In the genomic region with DNA sequence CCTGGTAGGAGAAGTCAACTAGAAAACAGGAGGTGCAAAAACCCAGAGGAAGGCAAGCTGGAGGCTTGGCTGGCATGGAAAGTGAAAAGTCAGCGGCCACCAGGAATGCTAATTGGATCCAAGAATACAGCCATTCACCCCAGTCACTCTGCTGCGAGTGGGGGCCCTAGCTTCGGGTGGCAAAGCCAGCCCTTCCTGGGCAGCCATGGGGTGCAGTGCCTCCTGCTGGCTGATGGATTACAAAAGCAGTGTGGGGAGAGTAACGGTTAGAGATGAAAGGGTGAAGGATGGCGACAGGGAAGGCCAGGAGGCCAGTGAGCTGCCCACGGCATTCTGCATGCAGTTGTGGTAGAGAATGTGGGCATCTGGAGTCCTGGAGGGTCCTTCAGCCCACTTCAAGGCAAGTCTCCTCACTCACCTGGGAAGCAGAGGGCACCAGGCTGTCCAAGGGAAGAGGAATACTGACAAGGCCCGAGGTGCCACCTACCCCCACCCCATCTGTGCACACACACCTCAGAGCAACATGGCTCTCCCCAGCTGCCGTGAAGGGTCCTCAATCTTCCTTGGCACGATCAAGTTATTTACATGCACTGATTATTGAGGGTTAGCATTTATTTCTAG, we compare ENCODE assay signal across 10 cellular contexts. TPM values are rescaled to one million over a fixed set of nuclear protein-coding genes. Genes with fewer than 3 reads are reported as not detected.
A peak's percentile ranks its signal among the peaks of the same experiment; 100 is the strongest.
DNase-seq lines count a peak whose midpoint lies in the region; ATAC-seq, FAIRE-seq and TF ChIP-seq lines count a peak whose summit lies in the region.
"Had no signal": no experiment of that assay in that cellular context is flagged by ENCODE, and none has a peak within 500 bp of the region (broad histone marks: within the 10 kb centered on the region; RNA-seq: fewer than 3 reads in every experiment).

No MANE protein-coding gene starts in this region.

- RAD21 ChIA-PET in GM12878 (lab: Charles Lee; ENCODE audit: unreplicated experiment) = no interaction called here

- POLR2A ChIA-PET in GM12878 (lab: Charles Lee) = no interaction called here

- FAIRE-seq in H54 (lab: Jason Lieb, UNC) = no peak
- no peak for FAIRE-seq in GM12878 (lab: Jason Lieb, UNC)
- FAIRE-seq: GM18507 had no signal

- no peak overlapping the region for H3K27ac ChIP-seq in GM12878 (ENCODE audit: control insufficient read depth, insufficient read depth)
- peak overlapping the region; percentile 76 for H3K27ac ChIP-seq in lower lobe of right lung

- TF ChIP-seq CTCF in GM12878 (IDR thresholded peaks at IDR 0.05 in 2 of 3, conservative IDR thresholded peaks at IDR 0.05 in 1 of 3; ENCODE audit: control insufficient read depth in 2 of 3, extremely low read depth in 1 of 3, insufficient read depth in 1 of 3, low read depth in 3 of 3, low read length in 3 of 3) = peak; percentile 4 to 17 (median 13); a peak in 2 of 6 replicates
- TF ChIP-seq CTCF in lower lobe of right lung (IDR thresholded peaks at IDR 0.05) = peak; percentile 37

- in situ Hi-C loops in GM12878 (cut with MboI) = no loop called here

- ATAC-seq in GM12878 = no peak
- no peak for ATAC-seq in lower lobe of right lung

- H3K27ac Mint-ChIP-seq in immature natural killer cell = peak overlapping the region in 1 of 6 donors; percentile 54

- no peak overlapping the region for H2AFZ ChIP-seq in GM12878 (ENCODE audit: control insufficient read depth, low read depth, low read length)

- peaks cover 0 to 3% of the 10 kb centered on the region in 2 donors for H3K4me1 Mint-ChIP-seq in immature natural killer cell

- BruUV-seq in GM12878 (replicated peaks; lab: Mats Ljungman, UMichigan) = no TSS peak

- TF ChIP-seq EP300 in GM12878 (IDR thresholded peaks at IDR 0.05; ENCODE audit: borderline replicate concordance in 1 of 2, control insufficient read depth in 1 of 2, low read depth in 2 of 2, low read length in 2 of 2) = no peak

- DNase-seq in A172 (ENCODE audit: low spot score) (peak; percentile 39), H54 (ENCODE audit: insufficient read length, low spot score) (peak; percentile 43), GM12878 (ENCODE audit: low read depth, low spot score) (no peak), lower lobe of right lung (no peak), D341Med (ENCODE audit: low spot score) (no peak), immature natural killer cell (no peak), MV-4-11 (lab: John Stamatoyannopoulos, UW) (no peak)
- no peak for DNase-seq in stimulated activated CD4-positive, alpha-beta T cell treated with anti-CD3 and anti-CD28 coated beads, Interleukin-2, amount 100 ng/mL, for 24 hours
- DNase-seq: activated CD4-positive, alpha-beta T cell treated with anti-CD3 and anti-CD28 coated beads for 1 hour had no signal

- no peak overlapping the region for H3K4me2 ChIP-seq in GM12878 (ENCODE audit: control insufficient read depth, insufficient read depth)

- H3K27me3 Mint-ChIP-seq in immature natural killer cell (ENCODE audit: low read depth in 3 of 3) = peaks cover 0 to 7% (median 2%) of the 10 kb centered on the region in 3 donors

- no peaks in the 10 kb centered on the region for H3K27me3 ChIP-seq in GM12878 (replicated peaks in 1 of 2; ENCODE audit: control insufficient read depth in 2 of 2, insufficient read depth in 2 of 2, low read length in 1 of 2)
- no peaks in the 10 kb centered on the region for H3K27me3 ChIP-seq in lower lobe of right lung (ENCODE audit: low read depth)

- 0 out of 2 replicates have a peak, but pooled peaks have one; percentile 28 for TF ChIP-seq RAD21 in GM12878 (IDR thresholded peaks at IDR 0.05; ENCODE audit: insufficient read depth, low read depth, low read length)

- H3K79me2 ChIP-seq in GM12878 (ENCODE audit: control insufficient read depth, insufficient read depth, low read length) = no peaks in the 10 kb centered on the region

- TF ChIP-seq POLR2A in H54 (IDR thresholded peaks at IDR 0.05; ENCODE audit: low read depth, low read length) (no peak), GM12878 (IDR thresholded peaks at IDR 0.05; ENCODE audit: low read depth, low read length) (no peak)

- H4K20me1 ChIP-seq in GM12878 (ENCODE audit: control insufficient read depth, insufficient read depth) = peaks cover 9% of the 10 kb centered on the region

- no peaks in the 10 kb centered on the region for H3K9me3 ChIP-seq in GM12878 (replicated peaks; ENCODE audit: control insufficient read depth, insufficient read depth, low read length)
- H3K9me3 ChIP-seq in lower lobe of right lung = no peaks in the 10 kb centered on the region

- H3K4me3 Mint-ChIP-seq in immature natural killer cell = no peak overlapping the region

- H3K36me3 ChIP-seq in GM12878 (ENCODE audit: control insufficient read depth in 2 of 2, insufficient read depth in 2 of 2, low read length in 1 of 2) (peaks cover 55 to 64% of the 10 kb centered on the region in 2 experiments), lower lobe of right lung (peaks cover 89% of the 10 kb centered on the region)

- H3K9me3 Mint-ChIP-seq in immature natural killer cell = no peaks in the 10 kb centered on the region

- intact Hi-C loops in GM12878 (cut with micrococcal nuclease; ENCODE audit: unreplicated experiment) (no loop called here), lower lobe of right lung (cut with DNase I) (no loop called here)

- H3K4me1 ChIP-seq in GM12878 (ENCODE audit: control insufficient read depth, insufficient read depth, low read length) = no peaks in the 10 kb centered on the region
- H3K4me1 ChIP-seq in lower lobe of right lung = peaks cover 60% of the 10 kb centered on the region

- SMC1A ChIA-PET in GM12878 (lab: Charles Lee; ENCODE audit: uncharacterized antibody, unreplicated experiment) = no interaction called here

- H3K4me3 ChIP-seq in GM12878 (no peak overlapping the region), lower lobe of right lung (no peak overlapping the region)

- CTCF ChIA-PET in GM12878 (lab: Yijun Ruan, JAX) = no interaction called here

- no peak overlapping the region for H3K9ac ChIP-seq in GM12878 (ENCODE audit: control insufficient read depth, insufficient read depth, low read length)

- 90% methylated on average over 9 of the region's 9 CpGs for WGBS in GM12878 (ENCODE audit: insufficient coverage, insufficient replicate concordance, low lambda C conversion rate, missing lambda C conversion rate)

- peaks cover 5 to 30% (median 8%) of the 10 kb centered on the region in 3 donors for H3K36me3 Mint-ChIP-seq in immature natural killer cell

TF ChIP-seq in GM12878, 131 proteins besides CTCF, POLR2A, EP300 and RAD21 (continues in another document):
- no peak for TF ChIP-seq RUNX3 (IDR thresholded peaks at IDR 0.05; ENCODE audit: low read length)

RNA-seq across cellular contexts. Expression of a gene that starts 20.3 kb away (rescaled TPM):
- total RNA-seq in A172 (2014; rRNA removed; shearing (Covaris generic)) = not detected in 2 replicates
- total RNA-seq in GM12878 (2013; cell fraction: nucleolus; rRNA removed) = not detected in 2 replicates
- total RNA-seq in GM12878 (2014; rRNA removed) (not detected in 2 replicates), GM12878 (2014; rRNA removed; fragmentation: Illumina TruSeq; extraction: Trizol) (not detected in 2 replicates), GM12878 (2021) (not detected in 2 replicates), lower lobe of right lung (2.3 TPM)
- not detected for polyA plus RNA-seq in GM12878 (2011; ENCODE audit: low read depth)
- polyA plus RNA-seq in GM12878 (2011; rRNA removed) (0.04 TPM in 1 of 2 replicates, not detected in the other), GM12878 (2014; fragmentation: Illumina TruSeq; extraction: Trizol) (not detected in 2 replicates), GM12878 (2014; fragmentation: Nextera tagmentation; extraction: Ambion mirVana) (not detected), GM12878 (2014; rRNA removed) (not detected in 2 replicates), GM12878 (2016; fragmentation: Nextera tagmentation; extraction: Ambion mirVana) (not detected), immature natural killer cell (not detected)
- polyA plus RNA-seq in GM12878 (2011; cell fraction: cytosol; rRNA removed) = not detected in 2 replicates
- 0.26 TPM in 1 of 2 replicates, not detected in the other for polyA plus RNA-seq in GM12878 (2011; cell fraction: nucleus; rRNA removed)
- polyA plus RNA-seq in GM12878 (2012) = not detected in 2 replicates
- polyA minus RNA-seq in GM12878 (2011; rRNA and poly(A)+ RNA removed) = 0.21 and 0.29 TPM in 2 replicates
- not detected in 2 replicates for polyA minus RNA-seq in GM12878 (2011; cell fraction: cytosol; rRNA and poly(A)+ RNA removed)
- polyA minus RNA-seq in GM12878 (2011; cell fraction: nucleus; rRNA and poly(A)+ RNA removed) = 0.48 TPM in 1 of 2 replicates, not detected in the other

RNA-seq across cellular contexts. Expression of a gene that starts 51.7 kb away (rescaled TPM):
- total RNA-seq in A172 (2014; rRNA removed; shearing (Covaris generic)) = 16.1 and 18.6 TPM in 2 replicates
- not detected in 2 replicates for total RNA-seq in GM12878 (2013; cell fraction: nucleolus; rRNA removed)
- total RNA-seq in GM12878 (2014; rRNA removed) (0.11 TPM in 1 of 2 replicates, not detected in the other), GM12878 (2014; rRNA removed; fragmentation: Illumina TruSeq; extraction: Trizol) (not detected in 2 replicates), GM12878 (2021) (0.10 and 0.37 TPM in 2 replicates), lower lobe of right lung (52.7 TPM)
- not detected for polyA plus RNA-seq in GM12878 (2011; ENCODE audit: low read depth)
- polyA plus RNA-seq in GM12878 (2011; rRNA removed) (not detected in 2 replicates), GM12878 (2014; fragmentation: Illumina TruSeq; extraction: Trizol) (0.01 TPM in 1 of 2 replicates, not detected in the other), GM12878 (2014; fragmentation: Nextera tagmentation; extraction: Ambion mirVana) (not detected), GM12878 (2014; rRNA removed) (0.03 and 0.42 TPM in 2 replicates), GM12878 (2016; fragmentation: Nextera tagmentation; extraction: Ambion mirVana) (under 1 TPM in 1 of 2 experiments, not detected in 1; 0.03 TPM), immature natural killer cell (not detected)
- polyA plus RNA-seq in GM12878 (2011; cell fraction: cytosol; rRNA removed) = not detected in 2 replicates
- polyA plus RNA-seq in GM12878 (2011; cell fraction: nucleus; rRNA removed) = 0.01 TPM in 1 of 2 replicates, not detected in the other
- polyA plus RNA-seq in GM12878 (2012) = 0.07 and 0.12 TPM in 2 replicates
- not detected in 2 replicates for polyA minus RNA-seq in GM12878 (2011; rRNA and poly(A)+ RNA removed)
- not detected in 2 replicates for polyA minus RNA-seq in GM12878 (2011; cell fraction: cytosol; rRNA and poly(A)+ RNA removed)
- polyA minus RNA-seq in GM12878 (2011; cell fraction: nucleus; rRNA and poly(A)+ RNA removed) = not detected in 2 replicates

Comparison
In these comparisons a context has a peak if more than half of its experiments do, and no peak if none do; other contexts are left out.
1. DNase-seq: peak in A172 (single experiment) and H54 (single experiment); none in GM12878 (single experiment), lower lobe of right lung (single experiment), D341Med (single experiment), immature natural killer cell (0 of 3), stimulated activated CD4-positive, alpha-beta T cell treated with anti-CD3 and anti-CD28 coated beads, Interleukin-2, amount 100 ng/mL, for 24 hours (0 of 2) and MV-4-11 (single experiment).
2. RNA of a gene that starts 51.7 kb away (total RNA-seq): 52.7 TPM in lower lobe of right lung (single experiment) and 16.1 to 18.6 TPM in A172; 0.10 to 0.37 TPM in GM12878; every median in the first group is over 10 times any median in the second.